9 cellular contexts compared by ENCODE assay signal in the genomic region with DNA sequence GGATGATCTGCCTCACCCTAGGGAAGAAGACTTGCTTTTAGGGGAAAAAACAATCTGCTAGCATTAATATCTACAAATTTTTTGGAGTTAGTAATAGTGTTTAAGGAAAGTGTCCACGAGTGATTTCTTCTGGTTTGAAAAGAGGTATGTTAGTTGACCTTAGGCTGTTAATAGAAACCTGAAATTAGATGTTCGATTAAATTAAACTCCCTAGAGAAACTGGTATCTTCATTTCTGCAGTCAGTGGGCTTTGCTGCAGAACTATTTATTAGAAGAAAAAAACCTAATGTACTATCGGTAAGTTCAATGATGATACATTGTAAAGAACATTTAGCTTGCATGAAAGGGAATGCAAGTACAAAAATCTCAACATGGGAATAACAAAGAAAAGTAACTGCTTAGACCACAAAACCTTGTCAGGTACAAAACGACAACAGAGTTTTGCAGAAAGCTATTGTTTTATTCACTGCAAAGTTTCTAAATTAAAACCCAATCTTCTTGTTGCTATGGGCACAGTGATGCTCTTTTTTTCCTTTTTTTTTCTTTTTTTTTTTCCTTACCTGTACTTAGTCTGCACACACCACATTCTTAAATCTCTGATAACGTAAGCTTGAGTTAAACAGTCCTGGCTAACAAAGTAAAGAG. TPM values are rescaled to one million over a fixed set of nuclear protein-coding genes. Genes with fewer than 3 reads are reported as not detected.
A peak's percentile ranks its signal among the peaks of the same experiment; 100 is the strongest.
DNase-seq lines count a peak whose midpoint lies in the region; ATAC-seq and TF ChIP-seq lines count a peak whose summit lies in the region.
"Had no signal": no experiment of that assay in that cellular context is flagged by ENCODE, and none has a peak within 500 bp of the region (broad histone marks: within the 10 kb centered on the region; RNA-seq: fewer than 3 reads in every experiment).

No MANE protein-coding gene starts in this region.

- DNase-seq in AG04450 (ENCODE audit: low read depth, low spot score) (no peak), MG63 (no peak), left colon (no peak), NCI-H446 treated with DMSO at 0.1 percent for 48 hours (lab: John Stamatoyannopoulos, UW) (no peak), RPMI8226 (no peak)
- DNase-seq in stimulated activated naive CD4-positive, alpha-beta T cell treated with Interleukin-2 at 50 U/mL for 16 hours (lab: John Stamatoyannopoulos, UW): no peak
- DNase-seq: foreskin melanocyte had no signal

- TF ChIP-seq CTCF in AG04450 (IDR thresholded peaks at IDR 0.05; ENCODE audit: low read depth, low read length) (no peak), nephron (IDR thresholded peaks at IDR 0.05; ENCODE audit: unreplicated experiment in 3 of 3) (no peak)

- H3K4me3 Mint-ChIP-seq in nephron: peak overlapping the region; percentile 93 to 98 (median 95)

- H3K4me1 ChIP-seq in duodenal mucosa (ENCODE audit: control insufficient read depth in 1 of 2, insufficient read depth in 2 of 2, low read length in 2 of 2): peaks cover 36 to 52% of the 10 kb centered on the region in 2 donors

- peak overlapping the region; percentile 99 to 100 (median 99) for H3K27ac Mint-ChIP-seq in nephron

- H3K4me1 Mint-ChIP-seq in nephron: peaks cover 65% of the 10 kb centered on the region

- H3K27me3 ChIP-seq in AG04450 (ENCODE audit: control insufficient read depth, insufficient read depth, low read length) (no peaks in the 10 kb centered on the region), MG63 (no peaks in the 10 kb centered on the region), duodenal mucosa (ENCODE audit: control insufficient read depth in 1 of 2, insufficient read depth in 2 of 2, low read length in 2 of 2) (no peaks in the 10 kb centered on the region)

- POLR2A ChIA-PET in AG04450 (lab: Yijun Ruan, JAX): interaction anchor here (1.5 kb wide), 1 partner anchor 346 kb away, joined by 10 read pairs; no protein-coding TSS in a partner anchor

- H3K27me3 Mint-ChIP-seq in nephron (ENCODE audit: low read depth): peaks cover 6% of the 10 kb centered on the region

- intact Hi-C loops in left colon (cut with DNase I, micrococcal nuclease): no loop called here

- no peaks in the 10 kb centered on the region for H3K36me3 Mint-ChIP-seq in nephron (ENCODE audit: low read depth)

- CTCF ChIA-PET in AG04450 (lab: Charles Lee): interaction anchor here (0.6 to 2.9 kb wide), 6 partner anchors 9 to 604 kb away, joined by 3 to 25 read pairs (median 4); no protein-coding TSS in a partner anchor

- H3K9ac ChIP-seq in duodenal mucosa (ENCODE audit: low read depth in 1 of 2, low read length in 2 of 2): peak overlapping the region; percentile 80 to 97

- no peak for ATAC-seq in left colon

- peak overlapping the region; percentile 73 for H3K4me3 ChIP-seq in AG04450 (ENCODE audit: low read depth, low read length)
- H3K4me3 ChIP-seq in MG63: peak overlapping the region; percentile 81
- peak overlapping the region; percentile 84 to 86 for H3K4me3 ChIP-seq in duodenal mucosa (ENCODE audit: low read depth in 1 of 2, low read length in 2 of 2)

- no peaks in the 10 kb centered on the region; the same call in 1 of the 2 replicates for H3K9me3 ChIP-seq in AG04450 (ENCODE audit: control insufficient read depth, insufficient read depth, low read length)
- H3K9me3 ChIP-seq in MG63: no peaks in the 10 kb centered on the region
- H3K9me3 ChIP-seq in duodenal mucosa (ENCODE audit: control insufficient read depth in 1 of 2, low read length in 2 of 2): no peaks in the 10 kb centered on the region

- H3K9me3 Mint-ChIP-seq in nephron: peaks cover 2% of the 10 kb centered on the region

- H3K36me3 ChIP-seq in MG63 (peaks cover 16% of the 10 kb centered on the region), duodenal mucosa (ENCODE audit: control insufficient read depth in 1 of 2, insufficient read depth in 2 of 2, low read length in 2 of 2) (no peaks in the 10 kb centered on the region)

- H3K27ac ChIP-seq in AG04450 (ENCODE audit: low read depth, low read length) (no peak overlapping the region), duodenal mucosa (ENCODE audit: low read depth, low read length) (peak overlapping the region; percentile 99)

RNA-seq across cellular contexts. Expression of a gene that starts 2.0 kb away (rescaled TPM):
- 22.1 and 24.3 TPM in 2 replicates for polyA plus RNA-seq in AG04450 (2011; rRNA removed)
- polyA minus RNA-seq in AG04450 (2011; rRNA and poly(A)+ RNA removed): 33.5 and 46.4 TPM in 2 replicates
- total RNA-seq in MG63 (2014; rRNA removed; shearing (Covaris generic); ENCODE audit: low replicate concordance): 1.9 and 4.1 TPM in 2 replicates
- 100 to 1,000 TPM; 146 to 153 TPM for total RNA-seq in left colon

Comparison
In these comparisons a context has a peak if more than half of its experiments do, and no peak if none do; other contexts are left out.
1. RNA of a gene that starts 2.0 kb away (total RNA-seq): 146 to 153 TPM in left colon; 1.9 to 4.1 TPM in MG63; every median in the first group is over 10 times any median in the second.
2. Peak in every context shown above with its lines, with median percentiles within 50 percentile points of each other: H3K4me3 ChIP-seq.